ENCODE assay signal across 1 cellular context in the genomic region with DNA sequence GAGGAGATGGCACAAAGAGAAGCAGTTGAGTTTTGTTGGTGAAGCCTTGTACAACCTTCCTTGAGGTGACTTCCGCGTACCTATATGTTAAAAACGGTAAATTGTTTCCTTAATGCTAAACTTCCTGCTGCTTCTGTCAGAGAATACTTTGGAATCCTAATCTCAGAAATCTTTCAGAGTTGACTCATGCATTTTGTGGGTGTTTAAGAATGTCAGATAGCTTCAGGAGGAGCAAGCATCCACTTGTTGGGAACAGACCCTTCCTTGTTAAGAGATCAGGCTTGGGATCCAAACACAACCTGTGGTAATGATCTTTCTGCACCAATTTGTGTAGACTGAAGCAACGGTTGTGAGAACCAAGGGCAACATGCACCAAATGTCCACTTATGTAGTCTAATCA.
TF ChIP-seq lines count a peak whose summit lies in the region.

No MANE protein-coding gene starts in this region.

TF ChIP-seq in IMR-90, 13 proteins besides CTCF, POLR2A, EP300 and RAD21:
- TF ChIP-seq RFX5 (IDR thresholded peaks at IDR 0.05; ENCODE audit: low read depth, low read length) (no peak), CHD1 (IDR thresholded peaks at IDR 0.05; ENCODE audit: low read depth, low read length) (no peak), SMC3 (IDR thresholded peaks at IDR 0.05; ENCODE audit: low read depth, low read length) (no peak)
TF ChIP-seq in IMR-90: peak in this region for 0.
